In genomic region chr2:99840831-99841230, GRCh38 we compare ENCODE assay signal across 1 cellular context.
TF ChIP-seq lines count a peak whose summit lies in the region.

No MANE protein-coding gene starts in this region.

TF ChIP-seq in IMR-90, 13 proteins besides CTCF, POLR2A, EP300 and RAD21 (continued from another document):
- TF ChIP-seq, protein P1, sequence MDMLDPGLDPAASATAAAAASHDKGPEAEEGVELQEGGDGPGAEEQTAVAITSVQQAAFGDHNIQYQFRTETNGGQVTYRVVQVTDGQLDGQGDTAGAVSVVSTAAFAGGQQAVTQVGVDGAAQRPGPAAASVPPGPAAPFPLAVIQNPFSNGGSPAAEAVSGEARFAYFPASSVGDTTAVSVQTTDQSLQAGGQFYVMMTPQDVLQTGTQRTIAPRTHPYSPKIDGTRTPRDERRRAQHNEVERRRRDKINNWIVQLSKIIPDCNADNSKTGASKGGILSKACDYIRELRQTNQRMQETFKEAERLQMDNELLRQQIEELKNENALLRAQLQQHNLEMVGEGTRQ (IDR thresholded peaks at IDR 0.05; ENCODE audit: low read depth, low read length), result no peak
- no peak for TF ChIP-seq NFE2L2 (IDR thresholded peaks at IDR 0.05; ENCODE audit: low read depth, low read length)
